ENCODE assay signal across 8 cellular contexts in genomic region chr21:36141513-36141925, GRCh38. TPM values are rescaled to one million over a fixed set of nuclear protein-coding genes. Genes with fewer than 3 reads are reported as not detected.
A peak's percentile ranks its signal among the peaks of the same experiment; 100 is the strongest.
DNase-seq lines count a peak whose midpoint lies in the region; ATAC-seq and TF ChIP-seq lines count a peak whose summit lies in the region.

No MANE protein-coding gene starts in this region.

- POLR2A ChIA-PET in CD4-positive, alpha-beta T cell (lab: Charles Lee): interaction anchor here (1.1 to 1.4 kb wide), 3 partner anchors 12 to 191 kb away, joined by 3 to 5 read pairs (median 5); partner anchors contain the start of gene MORC3
- POLR2A ChIA-PET in activated CD8-positive, alpha-beta T cell treated with anti-CD3 and anti-CD28 coated beads, Interleukin-2, amount 10 ng/mL, durations not matched to agents 7 days and 5 days (lab: Charles Lee): no interaction called here

- no peaks in the 10 kb centered on the region for H3K9me3 ChIP-seq in CD4-positive, alpha-beta T cell (ENCODE audit: control insufficient read depth, low read length)

- TF ChIP-seq CTCF in CD4-positive, alpha-beta T cell (IDR thresholded peaks at IDR 0.05): peak; percentile 84
- peak; percentile 71 for TF ChIP-seq CTCF in GM20000 (IDR thresholded peaks at IDR 0.05; ENCODE audit: extremely low read depth, missing control alignments)

- H3K27me3 ChIP-seq in CD4-positive, alpha-beta T cell (ENCODE audit: control insufficient read depth, insufficient read depth, low read length): no peaks in the 10 kb centered on the region

- H3K9me3 Mint-ChIP-seq in CD4-positive, alpha-beta T cell: no peaks in the 10 kb centered on the region
- no peaks in the 10 kb centered on the region for H3K9me3 Mint-ChIP-seq in activated CD8-positive, alpha-beta T cell treated with anti-CD3 and anti-CD28 coated beads, Interleukin-2, amount 10 ng/mL, durations not matched to agents 7 days and 5 days (ENCODE audit: insufficient read depth)
- no peaks in the 10 kb centered on the region for H3K9me3 Mint-ChIP-seq in memory B cell

- no peaks in the 10 kb centered on the region for H3K27me3 Mint-ChIP-seq in CD4-positive, alpha-beta T cell
- H3K27me3 Mint-ChIP-seq in activated CD8-positive, alpha-beta T cell treated with anti-CD3 and anti-CD28 coated beads, Interleukin-2, amount 10 ng/mL, durations not matched to agents 7 days and 5 days (ENCODE audit: low read depth): no peaks in the 10 kb centered on the region
- H3K27me3 Mint-ChIP-seq in memory B cell: no peaks in the 10 kb centered on the region

- peak; percentile 89 for ATAC-seq in CD4-positive, alpha-beta T cell (ENCODE audit: poor library complexity)
- peak; percentile 92 for ATAC-seq in activated CD8-positive, alpha-beta T cell treated with anti-CD3 and anti-CD28 coated beads, Interleukin-2, amount 10 ng/mL, durations not matched to agents 7 days and 5 days
- ATAC-seq in memory B cell (ENCODE audit: low read depth): peak; percentile 94

- CTCF ChIA-PET in CD4-positive, alpha-beta T cell (lab: Charles Lee): interaction anchor here (0.6 to 2.9 kb wide), 10 partner anchors 9 to 206 kb away, joined by 3 to 15 read pairs (median 4); partner anchors contain the start of gene MORC3
- CTCF ChIA-PET in activated CD8-positive, alpha-beta T cell treated with anti-CD3 and anti-CD28 coated beads, Interleukin-2, amount 10 ng/mL, durations not matched to agents 7 days and 5 days (lab: Charles Lee): interaction anchor here (0.6 to 8.1 kb wide), 29 partner anchors 9 to 250 kb away, joined by 3 to 78 read pairs (median 4); partner anchors contain the start of genes DOP1B and MORC3

- H3K36me3 Mint-ChIP-seq in CD4-positive, alpha-beta T cell (ENCODE audit: low read depth): no peaks in the 10 kb centered on the region
- peaks cover 52% of the 10 kb centered on the region for H3K36me3 Mint-ChIP-seq in activated CD8-positive, alpha-beta T cell treated with anti-CD3 and anti-CD28 coated beads, Interleukin-2, amount 10 ng/mL, durations not matched to agents 7 days and 5 days (ENCODE audit: low read depth)
- H3K36me3 Mint-ChIP-seq in memory B cell: peaks cover 9% of the 10 kb centered on the region

- H3K27ac Mint-ChIP-seq in CD4-positive, alpha-beta T cell: peak overlapping the region; percentile 66
- H3K27ac Mint-ChIP-seq in activated CD8-positive, alpha-beta T cell treated with anti-CD3 and anti-CD28 coated beads, Interleukin-2, amount 10 ng/mL, durations not matched to agents 7 days and 5 days: peak overlapping the region; percentile 63
- H3K27ac Mint-ChIP-seq in memory B cell: no peak overlapping the region

- peaks cover 24% of the 10 kb centered on the region for H3K4me1 Mint-ChIP-seq in CD4-positive, alpha-beta T cell (ENCODE audit: low read depth)
- H3K4me1 Mint-ChIP-seq in activated CD8-positive, alpha-beta T cell treated with anti-CD3 and anti-CD28 coated beads, Interleukin-2, amount 10 ng/mL, durations not matched to agents 7 days and 5 days (ENCODE audit: low read depth): peaks cover 44% of the 10 kb centered on the region
- peaks cover 16% of the 10 kb centered on the region for H3K4me1 Mint-ChIP-seq in memory B cell

- peak overlapping the region; percentile 38 for H3K27ac ChIP-seq in CD4-positive, alpha-beta T cell (ENCODE audit: low read depth, low read length)

- H3K4me3 Mint-ChIP-seq in CD4-positive, alpha-beta T cell: peak overlapping the region; percentile 0
- no peak overlapping the region for H3K4me3 Mint-ChIP-seq in activated CD8-positive, alpha-beta T cell treated with anti-CD3 and anti-CD28 coated beads, Interleukin-2, amount 10 ng/mL, durations not matched to agents 7 days and 5 days
- H3K4me3 Mint-ChIP-seq in memory B cell: no peak overlapping the region

- peak; percentile 68 to 89 (median 80) for DNase-seq in CD4-positive, alpha-beta T cell
- DNase-seq in GM20000 (ENCODE audit: low spot score): peak; percentile 72
- DNase-seq in HUDEP-2 (lab: John Stamatoyannopoulos, UW; ENCODE audit: unreplicated experiment in 76 of 76): peak in 73 of 76 experiments; percentile 19 to 87 (median 64)
- DNase-seq in NK-92 treated with Interleukin-12 subunit alpha and Interleukin-12 subunit beta, amount 100 ng/mL, for 24 hours (lab: John Stamatoyannopoulos, UW): peak; percentile 79
- peak; percentile 94 for DNase-seq in activated CD8-positive, alpha-beta T cell treated with anti-CD3 and anti-CD28 coated beads, Interleukin-2, amount 10 ng/mL, durations not matched to agents 7 days and 5 days
- peak; percentile 91 for DNase-seq in effector CD4-positive, alpha-beta T cell
- peak; percentile 82 to 91 for DNase-seq in memory B cell (ENCODE audit: low spot score in 2 of 2)
- DNase-seq in stimulated activated CD8-positive, alpha-beta memory T cell treated with anti-CD3 and anti-CD28 coated beads, Interleukin-2, amount 100 ng/mL, for 48 hours (ENCODE audit: low read depth in 2 of 2): peak; percentile 62 to 66

- intact Hi-C loops in CD4-positive, alpha-beta T cell (cut with DNase I, micrococcal nuclease): loop anchor here (1.0 to 10.0 kb wide), 5 partner anchors 15 to 786 kb away; partner anchors contain the start of gene DOP1B (in 1 of the 2)

RNA-seq across cellular contexts. Expression of gene CBR3, which starts 6.6 kb away (rescaled TPM):
- total RNA-seq in CD4-positive, alpha-beta T cell: 1 to 10 TPM; 2.6 to 3.0 TPM
- total RNA-seq in activated CD8-positive, alpha-beta T cell treated with anti-CD3 and anti-CD28 coated beads, Interleukin-2, amount 10 ng/mL, durations not matched to agents 7 days and 5 days: 10 to 100 TPM; 29.6 to 32.3 TPM

RNA-seq across cellular contexts. Expression of gene DOP1B, which starts 15.1 kb away (rescaled TPM):
- 10 to 100 TPM; 11.0 to 12.7 TPM for total RNA-seq in CD4-positive, alpha-beta T cell
- 10 to 100 TPM; 30.3 to 30.9 TPM for total RNA-seq in activated CD8-positive, alpha-beta T cell treated with anti-CD3 and anti-CD28 coated beads, Interleukin-2, amount 10 ng/mL, durations not matched to agents 7 days and 5 days

Comparison
In these comparisons a context has a peak if more than half of its experiments do, and no peak if none do; other contexts are left out.
1. Peak in every context shown above with its lines: DNase-seq, ATAC-seq and H3K27ac ChIP-seq.
2. RNA of gene CBR3, which starts 6.6 kb away (total RNA-seq): 29.6 to 32.3 TPM in activated CD8-positive, alpha-beta T cell treated with anti-CD3 and anti-CD28 coated beads, Interleukin-2, amount 10 ng/mL, durations not matched to agents 7 days and 5 days; 2.6 to 3.0 TPM in CD4-positive, alpha-beta T cell; every median in the first group is over 4 times any median in the second.